Comparison of ENCODE assay signal across 2 cellular contexts in the genomic region with DNA sequence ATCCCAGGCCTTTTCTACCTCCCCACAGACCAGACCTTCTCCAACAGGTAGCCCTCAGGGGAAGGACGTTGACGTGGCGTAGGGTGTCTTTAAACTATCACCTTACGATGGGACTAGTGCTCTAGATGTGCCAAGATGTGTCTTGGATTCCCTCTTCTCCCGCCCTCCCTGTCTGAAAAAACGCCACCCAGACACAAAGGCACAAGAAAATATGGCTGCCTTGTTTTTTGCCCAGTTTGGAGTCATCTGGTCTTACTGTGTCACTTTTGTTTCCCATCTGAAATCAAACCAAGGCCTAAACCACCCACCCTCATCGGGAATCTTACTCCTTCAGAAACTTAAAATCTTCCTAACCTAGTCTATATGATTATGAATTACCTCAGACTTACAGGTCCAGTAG.
TF ChIP-seq lines count a peak whose summit lies in the region.

No MANE protein-coding gene starts in this region.

TF ChIP-seq in SK-N-SH, 30 proteins besides CTCF, POLR2A, EP300 and RAD21 (continued from another document):
- TF ChIP-seq, protein P1, sequence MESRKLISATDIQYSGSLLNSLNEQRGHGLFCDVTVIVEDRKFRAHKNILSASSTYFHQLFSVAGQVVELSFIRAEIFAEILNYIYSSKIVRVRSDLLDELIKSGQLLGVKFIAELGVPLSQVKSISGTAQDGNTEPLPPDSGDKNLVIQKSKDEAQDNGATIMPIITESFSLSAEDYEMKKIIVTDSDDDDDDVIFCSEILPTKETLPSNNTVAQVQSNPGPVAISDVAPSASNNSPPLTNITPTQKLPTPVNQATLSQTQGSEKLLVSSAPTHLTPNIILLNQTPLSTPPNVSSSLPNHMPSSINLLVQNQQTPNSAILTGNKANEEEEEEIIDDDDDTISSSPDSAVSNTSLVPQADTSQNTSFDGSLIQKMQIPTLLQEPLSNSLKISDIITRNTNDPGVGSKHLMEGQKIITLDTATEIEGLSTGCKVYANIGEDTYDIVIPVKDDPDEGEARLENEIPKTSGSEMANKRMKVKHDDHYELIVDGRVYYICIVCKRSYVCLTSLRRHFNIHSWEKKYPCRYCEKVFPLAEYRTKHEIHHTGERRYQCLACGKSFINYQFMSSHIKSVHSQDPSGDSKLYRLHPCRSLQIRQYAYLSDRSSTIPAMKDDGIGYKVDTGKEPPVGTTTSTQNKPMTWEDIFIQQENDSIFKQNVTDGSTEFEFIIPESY (IDR thresholded peaks at IDR 0.05; ENCODE audit: borderline replicate concordance, low read depth) = no peak
- no peak for TF ChIP-seq FOXM1 (IDR thresholded peaks at IDR 0.05; ENCODE audit: low read depth)
- no peak for TF ChIP-seq JUND (IDR thresholded peaks at IDR 0.05)
- no peak for TF ChIP-seq REST (IDR thresholded peaks at IDR 0.05; ENCODE audit: low read depth, low read length)
- TF ChIP-seq RFX5 (IDR thresholded peaks at IDR 0.05; ENCODE audit: low read length) = no peak
- TF ChIP-seq TAF1 (IDR thresholded peaks at IDR 0.05; ENCODE audit: borderline replicate concordance, low read depth, low read length) = no peak
- no peak for TF ChIP-seq MEF2A (IDR thresholded peaks at IDR 0.05; ENCODE audit: borderline replicate concordance, low read depth)
- TF ChIP-seq, protein P2, sequence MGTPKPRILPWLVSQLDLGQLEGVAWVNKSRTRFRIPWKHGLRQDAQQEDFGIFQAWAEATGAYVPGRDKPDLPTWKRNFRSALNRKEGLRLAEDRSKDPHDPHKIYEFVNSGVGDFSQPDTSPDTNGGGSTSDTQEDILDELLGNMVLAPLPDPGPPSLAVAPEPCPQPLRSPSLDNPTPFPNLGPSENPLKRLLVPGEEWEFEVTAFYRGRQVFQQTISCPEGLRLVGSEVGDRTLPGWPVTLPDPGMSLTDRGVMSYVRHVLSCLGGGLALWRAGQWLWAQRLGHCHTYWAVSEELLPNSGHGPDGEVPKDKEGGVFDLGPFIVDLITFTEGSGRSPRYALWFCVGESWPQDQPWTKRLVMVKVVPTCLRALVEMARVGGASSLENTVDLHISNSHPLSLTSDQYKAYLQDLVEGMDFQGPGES (IDR thresholded peaks at IDR 0.05; ENCODE audit: low read depth, low read length) = no peak
- TF ChIP-seq USF1 (IDR thresholded peaks at IDR 0.05; ENCODE audit: borderline replicate concordance, low read depth) = no peak
TF ChIP-seq in SK-N-SH: peak in this region for 0.

TF ChIP-seq in SK-N-SH treated with all-trans-retinoic acid at 6 μM for 48 hours, 23 proteins besides CTCF, POLR2A, EP300 and RAD21 (continued from another document):
- TF ChIP-seq TSHZ2 (CRISPR knock-in tag; IDR thresholded peaks at IDR 0.05) (no peak), RARB (CRISPR knock-in tag; IDR thresholded peaks at IDR 0.05) (no peak), GLIS3 (CRISPR knock-in tag; IDR thresholded peaks at IDR 0.05) (no peak), ZNF8 (CRISPR knock-in tag; IDR thresholded peaks at IDR 0.05) (no peak), CSRNP3 (CRISPR knock-in tag; IDR thresholded peaks at IDR 0.05) (no peak), ISL1 (CRISPR knock-in tag; IDR thresholded peaks at IDR 0.05) (no peak), BACH2 (CRISPR knock-in tag; IDR thresholded peaks at IDR 0.05; ENCODE audit: borderline replicate concordance) (no peak)
